In genomic region chr6:116580198-116580597, GRCh38 we compare ENCODE assay signal across 2 cellular contexts.
TF ChIP-seq lines count a peak whose summit lies in the region.

No MANE protein-coding gene starts in this region.

TF ChIP-seq in SK-N-SH treated with all-trans-retinoic acid at 6 μM for 48 hours, 23 proteins besides CTCF, POLR2A, EP300 and RAD21 (continued from another document):
- TF ChIP-seq PATZ1 (CRISPR knock-in tag; IDR thresholded peaks at IDR 0.05; ENCODE audit: borderline replicate concordance): no peak
- no peak for TF ChIP-seq CSRNP3 (CRISPR knock-in tag; IDR thresholded peaks at IDR 0.05)
- no peak for TF ChIP-seq TCF4 (CRISPR knock-in tag; IDR thresholded peaks at IDR 0.05; ENCODE audit: borderline replicate concordance)

TF ChIP-seq in SK-N-SH, 30 proteins besides CTCF, POLR2A, EP300 and RAD21 (continued from another document):
- TF ChIP-seq IRF3 (IDR thresholded peaks at IDR 0.05; ENCODE audit: low read depth, low read length): no peak
- no peak for TF ChIP-seq USF2 (IDR thresholded peaks at IDR 0.05; ENCODE audit: borderline replicate concordance, low read depth, low read length)
- no peak for TF ChIP-seq MEF2A (IDR thresholded peaks at IDR 0.05; ENCODE audit: borderline replicate concordance, low read depth)
- no peak for TF ChIP-seq MXI1 (IDR thresholded peaks at IDR 0.05; ENCODE audit: low read depth, low read length)
- TF ChIP-seq RCOR1 (IDR thresholded peaks at IDR 0.05; ENCODE audit: low read length): no peak
- TF ChIP-seq GATA2 (CRISPR knock-in tag; IDR thresholded peaks at IDR 0.05): no peak
TF ChIP-seq in SK-N-SH: peak in this region for 0.
